In the genomic region with DNA sequence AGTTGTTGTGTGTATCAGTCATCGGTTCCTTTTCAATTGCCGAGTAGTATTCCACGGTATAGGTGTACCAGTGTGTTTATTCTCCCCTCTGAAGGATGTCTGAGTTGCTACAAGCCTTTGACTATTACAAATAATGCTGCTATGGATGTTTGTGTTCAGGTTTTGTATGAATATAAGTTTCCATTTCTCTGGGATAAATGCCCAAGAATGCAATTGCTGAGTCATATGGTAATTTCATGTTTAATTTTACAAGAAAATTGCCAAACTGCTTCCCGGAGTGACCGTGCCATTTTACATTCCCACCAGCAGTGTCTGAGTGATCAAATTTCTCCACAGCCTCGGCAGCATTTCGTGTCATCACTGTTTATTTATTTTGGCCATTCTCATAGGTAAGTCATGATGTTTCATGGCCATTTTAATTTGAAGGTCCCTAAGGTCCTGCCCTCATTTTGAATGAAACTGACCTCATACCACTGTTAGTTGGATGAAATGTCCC, we compare ENCODE assay signal across 12 cellular contexts.
A peak's percentile ranks its signal among the peaks of the same experiment; 100 is the strongest.
DNase-seq lines count a peak whose midpoint lies in the region; ATAC-seq lines count a peak whose summit lies in the region.
"Had no signal": no experiment of that assay in that cellular context is flagged by ENCODE, and none has a peak within 500 bp of the region (broad histone marks: within the 10 kb centered on the region; RNA-seq: fewer than 3 reads in every experiment).

No MANE protein-coding gene starts in this region.

- no peak overlapping the region for H2BK5ac ChIP-seq in neuronal stem cell (ENCODE audit: low read length)

- H2BK15ac ChIP-seq in neuronal stem cell (ENCODE audit: low read length) = no peak overlapping the region

- peaks cover 80% of the 10 kb centered on the region for H3K36me3 Mint-ChIP-seq in stimulated activated naive CD8-positive, alpha-beta T cell treated with anti-CD3 and anti-CD28 coated beads, Interleukin-15, Interleukin-2, amounts not matched to agents 100 ng/mL and 50 ng/mL, for 24 hours (ENCODE audit: low read depth)

- no peaks in the 10 kb centered on the region for H3K9me3 ChIP-seq in neuronal stem cell (replicated peaks in 1 of 2; ENCODE audit: control insufficient read depth in 2 of 2, insufficient read depth in 1 of 2, low read depth in 1 of 2, low read length in 2 of 2)

- no CpG with 5 or more reads among the region's 7 CpGs for whole genome bisulfite sequencing in neuronal stem cell (ENCODE audit: extremely low coverage in 2 of 2, insufficient read length in 2 of 2, insufficient replicate concordance in 1 of 2), 2 donors

- H3K27me3 ChIP-seq in neuronal stem cell (ENCODE audit: control insufficient read depth in 3 of 3, insufficient read depth in 3 of 3, low read depth in 1 of 3, low read length in 3 of 3) = no peaks in the 10 kb centered on the region

- H3K79me1 ChIP-seq in neuronal stem cell (ENCODE audit: low read depth, low read length) = no peaks in the 10 kb centered on the region

- no peak overlapping the region for H2BK12ac ChIP-seq in neuronal stem cell (ENCODE audit: low read length)

- H3K36me3 ChIP-seq in neuronal stem cell (replicated peaks in 1 of 2; ENCODE audit: control insufficient read depth in 2 of 2, insufficient read depth in 2 of 2, low read length in 2 of 2) = peaks cover 0 to 62% of the 10 kb centered on the region in 2 donors

- no peaks in the 10 kb centered on the region for H3K9me3 Mint-ChIP-seq in stimulated activated naive CD8-positive, alpha-beta T cell treated with anti-CD3 and anti-CD28 coated beads, Interleukin-15, Interleukin-2, amounts not matched to agents 100 ng/mL and 50 ng/mL, for 24 hours
- H3K9me3 Mint-ChIP-seq: activated naive CD8-positive, alpha-beta T cell treated with anti-CD3 and anti-CD28 coated beads for 36 hours had no signal

- peaks cover 50% of the 10 kb centered on the region for H3K4me1 Mint-ChIP-seq in stimulated activated naive CD8-positive, alpha-beta T cell treated with anti-CD3 and anti-CD28 coated beads, Interleukin-15, Interleukin-2, amounts not matched to agents 100 ng/mL and 50 ng/mL, for 24 hours (ENCODE audit: low read depth)

- no peak overlapping the region for H3K4me2 ChIP-seq in neuronal stem cell (ENCODE audit: insufficient read depth, low read length, poor library complexity, severe bottlenecking)

- H3K14ac ChIP-seq in neuronal stem cell (ENCODE audit: low read length) = no peak overlapping the region

- H3K27ac Mint-ChIP-seq in stimulated activated naive CD8-positive, alpha-beta T cell treated with anti-CD3 and anti-CD28 coated beads, Interleukin-15, Interleukin-2, amounts not matched to agents 100 ng/mL and 50 ng/mL, for 24 hours = peak overlapping the region; percentile 6
- H3K27ac Mint-ChIP-seq: activated naive CD8-positive, alpha-beta T cell treated with anti-CD3 and anti-CD28 coated beads for 36 hours had no signal

- no peak overlapping the region for H2AFZ ChIP-seq in neuronal stem cell (ENCODE audit: low read length)

- H2BK120ac ChIP-seq in neuronal stem cell (ENCODE audit: low read depth, low read length) = no peak overlapping the region

- DNase-seq in stimulated activated naive CD8-positive, alpha-beta T cell treated with anti-CD3 and anti-CD28 coated beads, Interleukin-15, Interleukin-2, amounts not matched to agents 100 U/mL and 50 U/mL, for 24 hours = no peak
- DNase-seq in brain pericyte (ENCODE audit: low read depth, low spot score) (peak; percentile 79), kidney tubule cell (ENCODE audit: low spot score) (peak; percentile 29), neuronal stem cell (ENCODE audit: low spot score) (no peak)
- DNase-seq: activated naive CD8-positive, alpha-beta T cell treated with anti-CD3 and anti-CD28 coated beads for 36 hours; NCI-H1930; T1000 had no signal

- no peak overlapping the region for H3K4ac ChIP-seq in neuronal stem cell (ENCODE audit: low read length)

- no peak overlapping the region for H3K9ac ChIP-seq in neuronal stem cell (ENCODE audit: low read depth, low read length, poor library complexity)

- H3K23ac ChIP-seq in neuronal stem cell (ENCODE audit: low read depth, low read length, poor library complexity) = no peak overlapping the region

- no peaks in the 10 kb centered on the region for H3K27me3 Mint-ChIP-seq in stimulated activated naive CD8-positive, alpha-beta T cell treated with anti-CD3 and anti-CD28 coated beads, Interleukin-15, Interleukin-2, amounts not matched to agents 100 ng/mL and 50 ng/mL, for 24 hours
- H3K27me3 Mint-ChIP-seq: activated naive CD8-positive, alpha-beta T cell treated with anti-CD3 and anti-CD28 coated beads for 36 hours had no signal

- no peak overlapping the region for H3K4me3 ChIP-seq in neuronal stem cell (ENCODE audit: low read length in 2 of 2)

- H2AK5ac ChIP-seq in neuronal stem cell (ENCODE audit: low read depth, low read length) = no peak overlapping the region

- H3K4me1 ChIP-seq in neuronal stem cell (ENCODE audit: control insufficient read depth in 2 of 2, insufficient read depth in 1 of 2, low read depth in 1 of 2, low read length in 2 of 2) = peaks cover 19 to 32% of the 10 kb centered on the region in 2 donors

- H4K91ac ChIP-seq in neuronal stem cell (ENCODE audit: low read depth, low read length, poor library complexity) = no peak overlapping the region

- H3K4me3 Mint-ChIP-seq in stimulated activated naive CD8-positive, alpha-beta T cell treated with anti-CD3 and anti-CD28 coated beads, Interleukin-15, Interleukin-2, amounts not matched to agents 100 ng/mL and 50 ng/mL, for 24 hours = no peak overlapping the region
- H3K4me3 Mint-ChIP-seq: activated naive CD8-positive, alpha-beta T cell treated with anti-CD3 and anti-CD28 coated beads for 36 hours had no signal

- no peak for ATAC-seq in stimulated activated naive CD8-positive, alpha-beta T cell treated with anti-CD3 and anti-CD28 coated beads, Interleukin-15, Interleukin-2, amounts not matched to agents 100 U/mL and 50 U/mL, for 24 hours
- no peak for ATAC-seq in HG02973 (IDR thresholded peaks at IDR 0.05; ENCODE audit: unreplicated experiment)
- ATAC-seq in HG03095 (IDR thresholded peaks at IDR 0.05; ENCODE audit: unreplicated experiment) = no peak
- ATAC-seq in GM21515 (IDR thresholded peaks at IDR 0.05; ENCODE audit: unreplicated experiment) = no peak

- no peak overlapping the region for H4K8ac ChIP-seq in neuronal stem cell (ENCODE audit: low read depth, low read length)

- H3K18ac ChIP-seq in neuronal stem cell (ENCODE audit: low read length) = no peak overlapping the region

- no peak overlapping the region for H3K27ac ChIP-seq in neuronal stem cell (replicated peaks; ENCODE audit: low read length)
- H3K27ac ChIP-seq: C4-2B had no signal

Comparison
In these comparisons a context has a peak if more than half of its experiments do, and no peak if none do; other contexts are left out.
1. DNase-seq: peak in brain pericyte (single experiment) and kidney tubule cell (single experiment); none in stimulated activated naive CD8-positive, alpha-beta T cell treated with anti-CD3 and anti-CD28 coated beads, Interleukin-15, Interleukin-2, amounts not matched to agents 100 U/mL and 50 U/mL, for 24 hours (single experiment) and neuronal stem cell (single experiment).